Comparison of ENCODE assay signal across 30 cellular contexts in the genomic region with DNA sequence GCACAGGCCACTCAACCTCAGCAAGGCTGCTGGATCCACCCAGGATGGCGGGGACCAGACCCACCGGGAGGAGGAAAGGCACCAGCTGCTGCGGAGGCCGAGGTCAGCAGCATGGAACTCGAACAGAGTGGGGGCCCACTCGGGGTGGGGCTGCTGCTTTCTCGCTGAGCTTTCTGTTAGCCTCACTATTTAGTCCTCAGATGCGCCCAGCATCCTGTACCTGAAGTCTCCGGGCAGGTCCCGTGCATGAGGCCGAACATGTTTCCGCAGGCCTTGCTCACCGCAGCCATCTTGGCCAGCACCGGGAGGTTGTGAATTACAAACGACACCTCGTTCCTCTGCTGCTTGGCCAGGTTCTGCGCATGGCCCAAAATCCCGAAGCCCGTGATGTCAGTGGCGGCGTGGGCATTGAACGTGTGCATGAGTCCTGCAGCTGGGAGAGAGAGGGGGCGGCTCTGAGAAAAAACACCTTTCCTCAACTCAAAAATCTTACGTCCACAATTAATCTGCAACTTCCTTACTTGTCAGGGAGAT.
"Had no signal": no experiment of that assay in that cellular context is flagged by ENCODE, and none has a peak within 500 bp of the region (broad histone marks: within the 10 kb centered on the region; RNA-seq: fewer than 3 reads in every experiment).

No MANE protein-coding gene starts in this region.

- H3K9me3 Mint-ChIP-seq: activated CD4-positive, alpha-beta memory T cell treated with anti-CD3 and anti-CD28 coated beads, Interleukin-2, amount 10 ng/mL, durations not matched to agents 7 days and 5 days; activated CD4-positive, alpha-beta T cell treated with anti-CD3 and anti-CD28 coated beads, Interleukin-2, amount 10 ng/mL, durations not matched to agents 7 days and 5 days; activated T-cell treated with anti-CD3 and anti-CD28 coated beads, Interleukin-2, amount 50 U/mL, for 4 hours; activated T-helper 1 cell treated with anti-CD3 and anti-CD28 coated beads, Interleukin-12 subunit alpha, Interleukin-12 subunit beta, Interleukin-2, Interleukin-4 antibody, amounts not matched to agents 30 ng/mL and 10 ng/mL and 1 ng/mL, durations not matched to agents 14 hours and 24 hours and 36 hours; activated T-helper 2 cell treated with anti-CD3 and anti-CD28 coated beads, Interferon-gamma antibody, Interleukin-2, Interleukin-4, amounts not matched to agents 10 μg/mL and 5 μg/mL and 100 μg/mL, durations not matched to agents 14 hours and 24 hours and 36 hours; effector memory CD8-positive, alpha-beta T cell had no signal

- H3K4me1 Mint-ChIP-seq: activated CD4-positive, alpha-beta memory T cell treated with anti-CD3 and anti-CD28 coated beads, Interleukin-2, amount 10 ng/mL, durations not matched to agents 7 days and 5 days; activated CD4-positive, alpha-beta T cell treated with anti-CD3 and anti-CD28 coated beads, Interleukin-2, amount 10 ng/mL, durations not matched to agents 7 days and 5 days had no signal

- DNase-seq: activated CD4-positive, alpha-beta memory T cell treated with anti-CD3 and anti-CD28 coated beads, Interleukin-2, amount 10 ng/mL, durations not matched to agents 7 days and 5 days; activated CD4-positive, alpha-beta T cell treated with anti-CD3 and anti-CD28 coated beads for 1 hour; activated CD4-positive, alpha-beta T cell treated with anti-CD3 and anti-CD28 coated beads for 4 hours; activated CD4-positive, alpha-beta T cell treated with anti-CD3 and anti-CD28 coated beads, Interleukin-2, amount 10 ng/mL, durations not matched to agents 7 days and 5 days; activated CD4-positive, alpha-beta T cell treated with anti-CD3 and anti-CD28 coated beads, Interleukin-2, amount 50 U/mL, for 4 hours; activated CD8-positive, alpha-beta memory T cell treated with anti-CD3 and anti-CD28 coated beads, Interleukin-2, amount 50 U/mL, for 48 hours; activated effector memory CD4-positive, alpha-beta T cell treated with anti-CD3 and anti-CD28 coated beads, Interleukin-2, amount 50 U/mL, for 16 hours; activated naive CD4-positive, alpha-beta T cell treated with anti-CD3 and anti-CD28 coated beads, Interleukin-2, amount 50 U/mL, for 16 hours; activated naive CD4-positive, alpha-beta T cell treated with Interleukin-2 at 50 U/mL for 16 hours; activated T-cell treated with anti-CD3 and anti-CD28 coated beads for 4 hours; activated T-cell treated with anti-CD3 and anti-CD28 coated beads, Interleukin-2, amount 50 U/mL, for 4 hours; amniotic stem cell; anterior cingulate cortex; body of pancreas; caudate nucleus; cortex of kidney; dermis blood vessel endothelial cell; effector CD4-positive, alpha-beta T cell; effector memory CD8-positive, alpha-beta T cell; erythroblast; foreskin keratinocyte; gastrocnemius medialis; glutamatergic neuron; heart left ventricle; T-helper 2 cell had no signal

- H3K4me1 ChIP-seq: body of pancreas, foreskin keratinocyte had no signal

- H3K27me3 Mint-ChIP-seq: activated CD4-positive, alpha-beta memory T cell treated with anti-CD3 and anti-CD28 coated beads, Interleukin-2, amount 10 ng/mL, durations not matched to agents 7 days and 5 days; activated CD4-positive, alpha-beta T cell treated with anti-CD3 and anti-CD28 coated beads, Interleukin-2, amount 10 ng/mL, durations not matched to agents 7 days and 5 days; activated naive CD8-positive, alpha-beta T cell; effector memory CD8-positive, alpha-beta T cell had no signal

- H3K27ac ChIP-seq: body of pancreas, esophagus muscularis mucosa, foreskin keratinocyte, gastrocnemius medialis, heart left ventricle had no signal

- ATAC-seq: activated T-cell treated with anti-CD3 and anti-CD28 coated beads, Interleukin-2, amount 50 U/mL, for 4 hours; body of pancreas; effector memory CD8-positive, alpha-beta T cell; foreskin keratinocyte; gastrocnemius medialis; heart left ventricle had no signal

- H3K27ac Mint-ChIP-seq: activated CD4-positive, alpha-beta memory T cell treated with anti-CD3 and anti-CD28 coated beads, Interleukin-2, amount 10 ng/mL, durations not matched to agents 7 days and 5 days; activated CD4-positive, alpha-beta T cell treated with anti-CD3 and anti-CD28 coated beads, Interleukin-2, amount 10 ng/mL, durations not matched to agents 7 days and 5 days; activated naive CD8-positive, alpha-beta T cell; activated T-helper 1 cell treated with anti-CD3 and anti-CD28 coated beads, Interleukin-12 subunit alpha, Interleukin-12 subunit beta, Interleukin-2, Interleukin-4 antibody, amounts not matched to agents 30 ng/mL and 10 ng/mL and 1 ng/mL, durations not matched to agents 14 hours and 24 hours and 36 hours; activated T-helper 2 cell treated with anti-CD3 and anti-CD28 coated beads, Interferon-gamma antibody, Interleukin-2, Interleukin-4, amounts not matched to agents 10 μg/mL and 5 μg/mL and 100 μg/mL, durations not matched to agents 14 hours and 24 hours and 36 hours had no signal

- H3K4me3 ChIP-seq: body of pancreas, esophagus muscularis mucosa, gastrocnemius medialis, heart left ventricle had no signal

- H3K9me3 ChIP-seq: body of pancreas, esophagus muscularis mucosa, gastrocnemius medialis, heart left ventricle had no signal

- H3K4me3 Mint-ChIP-seq: activated CD4-positive, alpha-beta memory T cell treated with anti-CD3 and anti-CD28 coated beads, Interleukin-2, amount 10 ng/mL, durations not matched to agents 7 days and 5 days; activated CD4-positive, alpha-beta T cell treated with anti-CD3 and anti-CD28 coated beads, Interleukin-2, amount 10 ng/mL, durations not matched to agents 7 days and 5 days; activated naive CD8-positive, alpha-beta T cell; activated T-cell treated with anti-CD3 and anti-CD28 coated beads, Interleukin-2, amount 50 U/mL, for 4 hours; activated T-helper 1 cell treated with anti-CD3 and anti-CD28 coated beads, Interleukin-12 subunit alpha, Interleukin-12 subunit beta, Interleukin-2, Interleukin-4 antibody, amounts not matched to agents 30 ng/mL and 10 ng/mL and 1 ng/mL, durations not matched to agents 14 hours and 24 hours and 36 hours; effector memory CD8-positive, alpha-beta T cell had no signal

- FAIRE-seq: colon had no signal

- H3K27me3 ChIP-seq: body of pancreas, esophagus muscularis mucosa, foreskin keratinocyte, gastrocnemius medialis, heart left ventricle had no signal
